In the genomic region with DNA sequence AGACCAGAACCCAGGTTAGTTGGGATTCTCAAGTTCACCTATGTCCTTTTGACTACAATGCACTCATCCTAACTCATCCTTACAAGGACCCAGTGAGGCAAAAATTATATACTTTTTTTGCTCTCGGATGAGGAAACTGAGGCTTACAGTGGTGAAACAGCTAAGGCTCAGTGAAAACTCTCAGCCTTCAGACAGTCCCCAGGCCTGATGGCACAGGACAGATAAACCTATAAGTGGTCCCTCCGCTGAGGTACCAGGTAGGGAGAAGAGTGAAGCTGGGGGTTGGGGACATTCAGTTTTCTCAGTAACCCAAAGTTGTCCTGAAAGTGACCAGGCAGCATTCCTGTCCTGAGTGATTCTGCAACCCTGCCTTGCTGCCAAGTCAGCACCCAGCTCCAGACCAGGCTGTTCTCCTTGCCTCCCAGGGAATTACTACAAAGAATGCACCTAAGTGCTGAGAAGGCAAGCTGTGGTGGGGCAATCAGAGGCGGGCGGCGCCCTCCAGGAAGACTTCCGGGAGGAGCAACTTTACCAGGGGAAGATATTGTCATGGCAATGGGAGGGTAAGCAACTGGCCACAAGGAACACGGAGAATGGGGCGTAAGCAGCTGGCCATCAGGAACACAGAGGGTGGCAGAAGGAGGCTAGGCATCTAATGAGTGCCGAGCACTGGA, we compare ENCODE assay signal across 1 cellular context.
TF ChIP-seq lines count a peak whose summit lies in the region.

No MANE protein-coding gene starts in this region.

TF ChIP-seq in SK-N-SH, 30 proteins besides CTCF, POLR2A, EP300 and RAD21 (continued from another document):
- TF ChIP-seq, protein P1, sequence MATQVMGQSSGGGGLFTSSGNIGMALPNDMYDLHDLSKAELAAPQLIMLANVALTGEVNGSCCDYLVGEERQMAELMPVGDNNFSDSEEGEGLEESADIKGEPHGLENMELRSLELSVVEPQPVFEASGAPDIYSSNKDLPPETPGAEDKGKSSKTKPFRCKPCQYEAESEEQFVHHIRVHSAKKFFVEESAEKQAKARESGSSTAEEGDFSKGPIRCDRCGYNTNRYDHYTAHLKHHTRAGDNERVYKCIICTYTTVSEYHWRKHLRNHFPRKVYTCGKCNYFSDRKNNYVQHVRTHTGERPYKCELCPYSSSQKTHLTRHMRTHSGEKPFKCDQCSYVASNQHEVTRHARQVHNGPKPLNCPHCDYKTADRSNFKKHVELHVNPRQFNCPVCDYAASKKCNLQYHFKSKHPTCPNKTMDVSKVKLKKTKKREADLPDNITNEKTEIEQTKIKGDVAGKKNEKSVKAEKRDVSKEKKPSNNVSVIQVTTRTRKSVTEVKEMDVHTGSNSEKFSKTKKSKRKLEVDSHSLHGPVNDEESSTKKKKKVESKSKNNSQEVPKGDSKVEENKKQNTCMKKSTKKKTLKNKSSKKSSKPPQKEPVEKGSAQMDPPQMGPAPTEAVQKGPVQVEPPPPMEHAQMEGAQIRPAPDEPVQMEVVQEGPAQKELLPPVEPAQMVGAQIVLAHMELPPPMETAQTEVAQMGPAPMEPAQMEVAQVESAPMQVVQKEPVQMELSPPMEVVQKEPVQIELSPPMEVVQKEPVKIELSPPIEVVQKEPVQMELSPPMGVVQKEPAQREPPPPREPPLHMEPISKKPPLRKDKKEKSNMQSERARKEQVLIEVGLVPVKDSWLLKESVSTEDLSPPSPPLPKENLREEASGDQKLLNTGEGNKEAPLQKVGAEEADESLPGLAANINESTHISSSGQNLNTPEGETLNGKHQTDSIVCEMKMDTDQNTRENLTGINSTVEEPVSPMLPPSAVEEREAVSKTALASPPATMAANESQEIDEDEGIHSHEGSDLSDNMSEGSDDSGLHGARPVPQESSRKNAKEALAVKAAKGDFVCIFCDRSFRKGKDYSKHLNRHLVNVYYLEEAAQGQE (IDR thresholded peaks at IDR 0.05; ENCODE audit: low read depth, low read length): no peak
- TF ChIP-seq RXRA (IDR thresholded peaks at IDR 0.05; ENCODE audit: borderline replicate concordance, low read depth) (no peak), CHD2 (IDR thresholded peaks at IDR 0.05; ENCODE audit: low read length, partially characterized antibody) (no peak), ELF1 (IDR thresholded peaks at IDR 0.05) (no peak), EZH2phosphoT487 (IDR thresholded peaks at IDR 0.05; ENCODE audit: borderline replicate concordance, low read depth) (no peak), GATA2 (CRISPR knock-in tag; IDR thresholded peaks at IDR 0.05) (no peak), POLR2AphosphoS5 (IDR thresholded peaks at IDR 0.05; ENCODE audit: low read depth, low read length) (no peak), FOSL2 (IDR thresholded peaks at IDR 0.05; ENCODE audit: borderline replicate concordance, low read depth) (no peak), SMC3 (IDR thresholded peaks at IDR 0.05; ENCODE audit: low read depth, low read length) (no peak), TEAD4 (IDR thresholded peaks at IDR 0.05; ENCODE audit: borderline replicate concordance, insufficient read depth) (no peak), FOXM1 (IDR thresholded peaks at IDR 0.05; ENCODE audit: low read depth) (no peak), RFX5 (IDR thresholded peaks at IDR 0.05; ENCODE audit: low read length) (no peak)
- TF ChIP-seq, protein P2, sequence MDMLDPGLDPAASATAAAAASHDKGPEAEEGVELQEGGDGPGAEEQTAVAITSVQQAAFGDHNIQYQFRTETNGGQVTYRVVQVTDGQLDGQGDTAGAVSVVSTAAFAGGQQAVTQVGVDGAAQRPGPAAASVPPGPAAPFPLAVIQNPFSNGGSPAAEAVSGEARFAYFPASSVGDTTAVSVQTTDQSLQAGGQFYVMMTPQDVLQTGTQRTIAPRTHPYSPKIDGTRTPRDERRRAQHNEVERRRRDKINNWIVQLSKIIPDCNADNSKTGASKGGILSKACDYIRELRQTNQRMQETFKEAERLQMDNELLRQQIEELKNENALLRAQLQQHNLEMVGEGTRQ (IDR thresholded peaks at IDR 0.05; ENCODE audit: borderline replicate concordance, low read depth, low read length): no peak
- TF ChIP-seq, protein P3, sequence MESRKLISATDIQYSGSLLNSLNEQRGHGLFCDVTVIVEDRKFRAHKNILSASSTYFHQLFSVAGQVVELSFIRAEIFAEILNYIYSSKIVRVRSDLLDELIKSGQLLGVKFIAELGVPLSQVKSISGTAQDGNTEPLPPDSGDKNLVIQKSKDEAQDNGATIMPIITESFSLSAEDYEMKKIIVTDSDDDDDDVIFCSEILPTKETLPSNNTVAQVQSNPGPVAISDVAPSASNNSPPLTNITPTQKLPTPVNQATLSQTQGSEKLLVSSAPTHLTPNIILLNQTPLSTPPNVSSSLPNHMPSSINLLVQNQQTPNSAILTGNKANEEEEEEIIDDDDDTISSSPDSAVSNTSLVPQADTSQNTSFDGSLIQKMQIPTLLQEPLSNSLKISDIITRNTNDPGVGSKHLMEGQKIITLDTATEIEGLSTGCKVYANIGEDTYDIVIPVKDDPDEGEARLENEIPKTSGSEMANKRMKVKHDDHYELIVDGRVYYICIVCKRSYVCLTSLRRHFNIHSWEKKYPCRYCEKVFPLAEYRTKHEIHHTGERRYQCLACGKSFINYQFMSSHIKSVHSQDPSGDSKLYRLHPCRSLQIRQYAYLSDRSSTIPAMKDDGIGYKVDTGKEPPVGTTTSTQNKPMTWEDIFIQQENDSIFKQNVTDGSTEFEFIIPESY (IDR thresholded peaks at IDR 0.05; ENCODE audit: borderline replicate concordance, low read depth): no peak
